Comparison of ENCODE assay signal across 9 cellular contexts in the genomic region with DNA sequence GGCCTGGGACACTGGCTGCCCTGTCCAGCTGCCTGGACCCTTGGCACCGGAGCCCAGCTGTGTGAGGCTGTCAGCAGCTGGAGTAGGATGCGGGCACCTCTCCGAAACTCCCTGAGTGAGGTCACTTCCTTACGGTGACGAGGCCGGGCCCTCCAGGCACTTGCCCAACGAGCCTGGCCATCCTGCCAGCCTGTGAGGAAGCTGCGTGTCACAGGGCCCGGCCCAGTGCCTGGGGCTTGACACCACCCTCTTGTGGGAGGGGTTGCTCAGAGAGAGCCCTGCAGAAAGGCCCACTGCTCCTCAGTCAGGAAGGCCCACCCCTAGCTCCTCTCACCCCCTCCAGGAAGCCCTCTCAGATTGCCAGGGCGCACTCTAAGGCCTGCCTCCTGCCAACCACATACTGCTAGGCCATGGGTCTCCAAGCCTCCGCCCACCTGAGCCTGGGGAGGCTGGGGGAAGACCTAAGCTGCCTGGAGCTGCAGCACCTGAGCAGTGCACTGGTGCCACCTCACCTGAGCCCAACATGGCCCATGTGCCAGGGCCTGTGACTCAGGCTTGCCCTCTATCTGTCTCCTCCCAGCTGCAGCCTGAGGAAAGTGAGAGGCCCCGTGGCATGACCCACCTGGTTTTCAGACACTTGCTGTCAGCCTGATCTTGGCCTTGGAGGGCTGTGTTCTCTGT. TPM values are rescaled to one million over a fixed set of nuclear protein-coding genes. Genes with fewer than 3 reads are reported as not detected.
DNase-seq lines count a peak whose midpoint lies in the region; ATAC-seq, FAIRE-seq and TF ChIP-seq lines count a peak whose summit lies in the region.
"Had no signal": no experiment of that assay in that cellular context is flagged by ENCODE, and none has a peak within 500 bp of the region (broad histone marks: within the 10 kb centered on the region; RNA-seq: fewer than 3 reads in every experiment).

No MANE protein-coding gene starts in this region.

- H3K36me3 ChIP-seq in H1 (ENCODE audit: control insufficient read depth in 2 of 4, insufficient read depth in 4 of 4, low read length in 3 of 4) = no peaks in the 10 kb centered on the region

- H2BK5ac ChIP-seq in H1 (ENCODE audit: low read depth, low read length) = no peak overlapping the region

- H2AFZ ChIP-seq in H1 (ENCODE audit: low read length) = no peak overlapping the region

- CTCF ChIA-PET in H1 (lab: Charles Lee; ENCODE audit: partially characterized antibody) = interaction anchor here (0.6 to 9.4 kb wide), 9 partner anchors 9 to 401 kb away, joined by 3 to 129 read pairs (median 3); a partner anchor contains a TSS

- H3K79me1 ChIP-seq in H1 (ENCODE audit: low read depth, low read length) = no peaks in the 10 kb centered on the region

- no peak overlapping the region for H3K9ac ChIP-seq in H1 (replicated peaks in 1 of 4; ENCODE audit: extremely low read depth in 1 of 4, low read depth in 3 of 4, low read length in 3 of 4)

- H3K23me2 ChIP-seq in H1 (ENCODE audit: low read depth, low read length) = peaks cover 7% of the 10 kb centered on the region; the same call in 1 of the 2 replicates

- no peak for TF ChIP-seq EP300 in H1 (IDR thresholded peaks at IDR 0.05; ENCODE audit: borderline replicate concordance in 1 of 2, low read depth in 2 of 2, low read length in 2 of 2)

- H3K4me3 Mint-ChIP-seq in HFFc6 = no peak overlapping the region
- no peak overlapping the region for H3K4me3 Mint-ChIP-seq in T-helper 2 cell treated with Interferon-gamma antibody and Interleukin-4, amounts not matched to agents 5 μg/mL and 100 μg/mL, for 36 hours
- no peak overlapping the region for H3K4me3 Mint-ChIP-seq in naive B cell
- H3K4me3 Mint-ChIP-seq: stimulated activated naive CD8-positive, alpha-beta T cell treated with anti-CD3 and anti-CD28 coated beads, Interleukin-15, Interleukin-2, amounts not matched to agents 100 ng/mL and 50 ng/mL, for 24 hours had no signal

- peaks cover 16% of the 10 kb centered on the region for H3K36me3 Mint-ChIP-seq in HFFc6 (ENCODE audit: low read depth)
- peaks cover 12% of the 10 kb centered on the region for H3K36me3 Mint-ChIP-seq in T-helper 2 cell treated with Interferon-gamma antibody and Interleukin-4, amounts not matched to agents 5 μg/mL and 100 μg/mL, for 36 hours (ENCODE audit: low read depth)
- peaks cover 0 to 15% of the 10 kb centered on the region in 2 donors for H3K36me3 Mint-ChIP-seq in naive B cell

- no peaks in the 10 kb centered on the region for H3K79me2 ChIP-seq in H1 (ENCODE audit: control insufficient read depth in 1 of 2, insufficient read depth in 2 of 2, low read length in 2 of 2)

- peaks cover 0 to 9% (median 2%) of the 10 kb centered on the region in 4 experiments; a peak in 5 of 7 replicates for H3K4me1 ChIP-seq in H1 (replicated peaks in 1 of 4; ENCODE audit: control insufficient read depth in 3 of 4, insufficient read depth in 4 of 4, low read length in 3 of 4)

- no peak overlapping the region for H2BK15ac ChIP-seq in H1 (ENCODE audit: low read length)

- TF ChIP-seq CTCF in HFFc6 (IDR thresholded peaks at IDR 0.05) (no peak), H1 (IDR thresholded peaks at IDR 0.05; ENCODE audit: control extremely low read depth in 1 of 3, insufficient read depth in 1 of 3, low read depth in 1 of 3, low read length in 3 of 3) (no peak)

- no peak overlapping the region for H3K56ac ChIP-seq in H1 (replicated peaks; ENCODE audit: insufficient read length, low read depth, low read length)

- peaks cover 9% of the 10 kb centered on the region in 2 experiments for H3K9me3 ChIP-seq in H1 (ENCODE audit: insufficient read depth in 2 of 2, low read depth in 1 of 2, low read length in 1 of 2)

- no peak overlapping the region for H2BK20ac ChIP-seq in H1 (ENCODE audit: low read length)

- no peak overlapping the region for H3K14ac ChIP-seq in H1 (ENCODE audit: insufficient read length)

- H3K4me1 Mint-ChIP-seq in HFFc6 (ENCODE audit: low read depth) (peaks cover 26% of the 10 kb centered on the region), naive B cell (peaks cover 8 to 16% (median 9%) of the 10 kb centered on the region in 3 donors)
- H3K4me1 Mint-ChIP-seq in T-helper 2 cell treated with Interferon-gamma antibody and Interleukin-4, amounts not matched to agents 5 μg/mL and 100 μg/mL, for 36 hours (ENCODE audit: low read depth) = peaks cover 17% of the 10 kb centered on the region

- H4K8ac ChIP-seq in H1 (ENCODE audit: extremely low read depth, insufficient read depth, low read length) = peak overlapping the region; percentile 18; the same call in 1 of the 2 replicates

- peaks cover 17% of the 10 kb centered on the region for H3K9me3 Mint-ChIP-seq in HFFc6
- peaks cover 17% of the 10 kb centered on the region for H3K9me3 Mint-ChIP-seq in T-helper 2 cell treated with Interferon-gamma antibody and Interleukin-4, amounts not matched to agents 5 μg/mL and 100 μg/mL, for 36 hours
- peaks cover 9 to 17% (median 10%) of the 10 kb centered on the region in 7 donors for H3K9me3 Mint-ChIP-seq in naive B cell

- H3K4me3 ChIP-seq in H1 (ENCODE audit: extremely low read depth in 1 of 4, insufficient read depth in 2 of 4, low read depth in 3 of 4, low read length in 4 of 4) = no peak overlapping the region

- no peak overlapping the region for H3K4ac ChIP-seq in H1 (replicated peaks; ENCODE audit: insufficient read length, low read depth, low read length)

- TF ChIP-seq POLR2A in H1 (IDR thresholded peaks at IDR 0.05; ENCODE audit: control extremely low read depth in 1 of 2, low read depth in 2 of 2, low read length in 2 of 2) = no peak

- no peaks in the 10 kb centered on the region for H4K20me1 ChIP-seq in H1 (replicated peaks in 1 of 2; ENCODE audit: control insufficient read depth in 1 of 2, insufficient read depth in 2 of 2, low read length in 2 of 2)

- no peak overlapping the region for H3K27ac ChIP-seq in H1 (ENCODE audit: low read depth, low read length)

- H2BK12ac ChIP-seq in H1 (ENCODE audit: low read depth, low read length) = no peak overlapping the region

- H3K23ac ChIP-seq in H1 (ENCODE audit: insufficient read length) = no peak overlapping the region

- no peak for FAIRE-seq in H1 (lab: Jason Lieb, UNC)

- H2BK120ac ChIP-seq in H1 (replicated peaks; ENCODE audit: low read depth, low read length) = no peak overlapping the region

- peak; percentile 37 to 53 for ATAC-seq in naive B cell (ENCODE audit: low read depth in 2 of 2)
- ATAC-seq in GM19467 (IDR thresholded peaks at IDR 0.05; ENCODE audit: unreplicated experiment) = no peak

- no peak overlapping the region for H4K91ac ChIP-seq in H1 (replicated peaks; ENCODE audit: insufficient read length, low read length)

- DNase-seq in Ammon's horn (ENCODE audit: low spot score) = peak; percentile 52
- peak; percentile 86 for DNase-seq in HFFc6
- peak; percentile 69 for DNase-seq in T-helper 2 cell treated with Interferon-gamma antibody and Interleukin-4, amounts not matched to agents 5 μg/mL and 100 μg/mL, for 36 hours (ENCODE audit: low spot score)
- DNase-seq in H1 (ENCODE audit: low read depth in 1 of 2, low spot score in 2 of 2) = peak; percentile 38 to 56
- DNase-seq in naive B cell = no peak
- no peak for DNase-seq in NCI-H524 (lab: John Stamatoyannopoulos, UW)
- no peak for DNase-seq in SHP77 (lab: John Stamatoyannopoulos, UW)

- peaks cover 12 to 16% (median 15%) of the 10 kb centered on the region in 4 experiments for H3K27me3 ChIP-seq in H1 (replicated peaks in 1 of 4; ENCODE audit: control insufficient read depth in 3 of 4, extremely low read depth in 1 of 4, insufficient read depth in 3 of 4, low read length in 3 of 4)

- H3K27me3 Mint-ChIP-seq in HFFc6 (ENCODE audit: insufficient read depth) (peaks cover 9% of the 10 kb centered on the region), naive B cell (peaks cover 8 to 24% (median 21%) of the 10 kb centered on the region in 3 donors)
- H3K27me3 Mint-ChIP-seq in T-helper 2 cell treated with Interferon-gamma antibody and Interleukin-4, amounts not matched to agents 5 μg/mL and 100 μg/mL, for 36 hours (ENCODE audit: low read depth) = peaks cover 8% of the 10 kb centered on the region

- H3K27ac Mint-ChIP-seq in HFFc6 = peak overlapping the region; percentile 82
- peak overlapping the region; percentile 62 for H3K27ac Mint-ChIP-seq in T-helper 2 cell treated with Interferon-gamma antibody and Interleukin-4, amounts not matched to agents 5 μg/mL and 100 μg/mL, for 36 hours
- H3K27ac Mint-ChIP-seq in naive B cell = no peak overlapping the region
- H3K27ac Mint-ChIP-seq: stimulated activated naive CD8-positive, alpha-beta T cell treated with anti-CD3 and anti-CD28 coated beads, Interleukin-15, Interleukin-2, amounts not matched to agents 100 ng/mL and 50 ng/mL, for 24 hours had no signal

- no peak overlapping the region for H2AK5ac ChIP-seq in H1 (ENCODE audit: low read depth, low read length)

- WGBS in H1 (ENCODE audit: extremely low coverage in 1 of 2, insufficient coverage in 1 of 2, insufficient read length in 1 of 2, insufficient replicate concordance in 2 of 2, low coverage in 1 of 2, low lambda C conversion rate in 2 of 2, missing lambda C conversion rate in 1 of 2), 2 experiments = 83% methylated on average over 11 of the region's 12 CpGs; no CpG with 5 or more reads in 1 of the 2 experiments

- no peak overlapping the region for H3K18ac ChIP-seq in H1 (ENCODE audit: extremely low read depth, low read length)

- TF ChIP-seq RAD21 in H1 (IDR thresholded peaks at IDR 0.05 in 1 of 2, conservative IDR thresholded peaks at IDR 0.05 in 1 of 2; ENCODE audit: low read depth in 2 of 2, low read length in 2 of 2) = no peak

- no peak overlapping the region for H3K4me2 ChIP-seq in H1 (ENCODE audit: insufficient read depth in 1 of 2, low read depth in 2 of 2, low read length in 2 of 2)

- POLR2A ChIA-PET in H1 (lab: Charles Lee; ENCODE audit: partially characterized antibody) = interaction anchor here (1.2 to 1.7 kb wide), 4 partner anchors 9 to 124 kb away, joined by 4 to 6 read pairs (median 4); a partner anchor contains a TSS

- no peak overlapping the region for H4K5ac ChIP-seq in H1 (ENCODE audit: insufficient read length, low read depth, low read length)

RNA-seq across cellular contexts. Expression of a gene that starts 4.3 kb away (rescaled TPM):
- 100 to 1,000 TPM; 102 to 149 (median 125) TPM for total RNA-seq in HFFc6 (2021; fragmentation: NEBNext Ultra II Directional; extraction: Animal tissue kit (Norgen Biotek cat#: 25700))
- total RNA-seq in H1 (2021; fragmentation: NEBNext Ultra II Directional; extraction: Animal tissue kit (Norgen Biotek cat#: 25700)) = 5.2 and 5.4 TPM in 2 replicates
- polyA plus RNA-seq in H1 (2011; rRNA removed) = 7.6 and 11.6 TPM in 2 replicates
- 5.3 TPM for polyA plus RNA-seq in H1 (2011; cell fraction: cytosol; rRNA removed)
- 8.3 TPM for polyA plus RNA-seq in H1 (2011; cell fraction: nucleus; rRNA removed)
- polyA plus RNA-seq in H1 (2012, experiment 1 of 2) = 3.0 to 7.5 TPM (median 5.8 TPM) in 4 replicates
- 6.4 TPM for polyA plus RNA-seq in H1 (2012, experiment 2 of 2)
- polyA plus RNA-seq in H1 (2013, experiment 1 of 2) = 15.6 TPM
- polyA plus RNA-seq in H1 (2013, experiment 2 of 2) = 14.7 TPM
- 0.24 TPM in 1 of 2 replicates, not detected in the other for polyA minus RNA-seq in H1 (2011; rRNA and poly(A)+ RNA removed)
- 3.5 TPM for polyA minus RNA-seq in H1 (2011; cell fraction: cytosol; rRNA and poly(A)+ RNA removed)
- polyA minus RNA-seq in H1 (2011; cell fraction: nucleus; rRNA and poly(A)+ RNA removed) = 13.2 TPM
- polyA plus RNA-seq in naive B cell (ENCODE audit: low read depth in 6 of 6) = not detected

RNA-seq across cellular contexts. Expression of a gene that starts 47.9 kb away (rescaled TPM):
- total RNA-seq in HFFc6 (2021; fragmentation: NEBNext Ultra II Directional; extraction: Animal tissue kit (Norgen Biotek cat#: 25700)) = under 1 TPM in 2 of 6 experiments, not detected in 4; 0.17 to 0.24 TPM
- 12.8 and 16.2 TPM in 2 replicates for total RNA-seq in H1 (2021; fragmentation: NEBNext Ultra II Directional; extraction: Animal tissue kit (Norgen Biotek cat#: 25700))
- polyA plus RNA-seq in H1 (2011; rRNA removed) (14.1 and 21.8 TPM in 2 replicates), naive B cell (ENCODE audit: low read depth in 6 of 6) (under 1 TPM in 1 of 6 donors, not detected in 5; 0.25 TPM)
- 13.5 TPM for polyA plus RNA-seq in H1 (2011; cell fraction: cytosol; rRNA removed)
- polyA plus RNA-seq in H1 (2011; cell fraction: nucleus; rRNA removed) = 19.1 TPM
- 5.5 to 12.0 TPM (median 10.3 TPM) in 4 replicates for polyA plus RNA-seq in H1 (2012, experiment 1 of 2)
- polyA plus RNA-seq in H1 (2012, experiment 2 of 2) = 12.8 TPM
- 12.8 TPM for polyA plus RNA-seq in H1 (2013, experiment 1 of 2)
- 10.8 TPM for polyA plus RNA-seq in H1 (2013, experiment 2 of 2)
- 1.7 and 2.9 TPM in 2 replicates for polyA minus RNA-seq in H1 (2011; rRNA and poly(A)+ RNA removed)
- polyA minus RNA-seq in H1 (2011; cell fraction: cytosol; rRNA and poly(A)+ RNA removed) = 16.9 TPM
- polyA minus RNA-seq in H1 (2011; cell fraction: nucleus; rRNA and poly(A)+ RNA removed) = 23.8 TPM

RNA-seq across cellular contexts. Expression of a gene that starts 58.6 kb away (rescaled TPM):
- total RNA-seq in HFFc6 (2021; fragmentation: NEBNext Ultra II Directional; extraction: Animal tissue kit (Norgen Biotek cat#: 25700)) = 100 to 1,000 TPM; 109 to 140 (median 131) TPM
- 190 and 194 TPM in 2 replicates for total RNA-seq in H1 (2021; fragmentation: NEBNext Ultra II Directional; extraction: Animal tissue kit (Norgen Biotek cat#: 25700))
- polyA plus RNA-seq in H1 (2011; rRNA removed) (75.8 and 81.4 TPM in 2 replicates), naive B cell (ENCODE audit: low read depth in 6 of 6) (10 to 100 TPM; 57.8 to 78.2 (median 65.1) TPM)
- 105 TPM for polyA plus RNA-seq in H1 (2011; cell fraction: cytosol; rRNA removed)
- 118 TPM for polyA plus RNA-seq in H1 (2011; cell fraction: nucleus; rRNA removed)
- 128 to 175 TPM (median 137 TPM) in 4 replicates for polyA plus RNA-seq in H1 (2012, experiment 1 of 2)
- 37.8 TPM for polyA plus RNA-seq in H1 (2012, experiment 2 of 2)
- polyA plus RNA-seq in H1 (2013, experiment 1 of 2) = 102 TPM
- polyA plus RNA-seq in H1 (2013, experiment 2 of 2) = 96.1 TPM
- polyA minus RNA-seq in H1 (2011; rRNA and poly(A)+ RNA removed) = 80.9 and 95.4 TPM in 2 replicates
- 46.7 TPM for polyA minus RNA-seq in H1 (2011; cell fraction: cytosol; rRNA and poly(A)+ RNA removed)
- polyA minus RNA-seq in H1 (2011; cell fraction: nucleus; rRNA and poly(A)+ RNA removed) = 103 TPM

Comparison
In these comparisons a context has a peak if more than half of its experiments do, and no peak if none do; other contexts are left out.
1. DNase-seq: peak in Ammon's horn (single experiment), HFFc6 (single experiment), T-helper 2 cell treated with Interferon-gamma antibody and Interleukin-4, amounts not matched to agents 5 μg/mL and 100 μg/mL, for 36 hours (single experiment) and H1 (2 of 2); none in naive B cell (single experiment), NCI-H524 (0 of 2) and SHP77 (0 of 2).
2. H3K27ac Mint-ChIP-seq: peak in HFFc6 (single experiment) and T-helper 2 cell treated with Interferon-gamma antibody and Interleukin-4, amounts not matched to agents 5 μg/mL and 100 μg/mL, for 36 hours (single experiment); none in naive B cell (0 of 6).
3. RNA of a gene that starts 4.3 kb away (total RNA-seq): 102 to 149 TPM in HFFc6; 5.2 to 5.4 TPM in H1; every median in the first group is over 10 times any median in the second.
4. RNA of a gene that starts 47.9 kb away (total RNA-seq): 12.8 to 16.2 TPM in H1; 0.17 to 0.24 TPM in HFFc6; every median in the first group is over 10 times any median in the second.